1 cellular context compared by ENCODE assay signal in genomic region chr6:30824698-30825097, GRCh38.
TF ChIP-seq lines count a peak whose summit lies in the region.

No MANE protein-coding gene starts in this region.

TF ChIP-seq in WTC11, 78 proteins besides CTCF, POLR2A, EP300 and RAD21 (continued from another document):
- no peak for TF ChIP-seq ATF3 (CRISPR knock-in tag; conservative IDR thresholded peaks at IDR 0.05)
- TF ChIP-seq NFATC4 (CRISPR knock-in tag; IDR thresholded peaks at IDR 0.05): no peak
- TF ChIP-seq, protein P1, sequence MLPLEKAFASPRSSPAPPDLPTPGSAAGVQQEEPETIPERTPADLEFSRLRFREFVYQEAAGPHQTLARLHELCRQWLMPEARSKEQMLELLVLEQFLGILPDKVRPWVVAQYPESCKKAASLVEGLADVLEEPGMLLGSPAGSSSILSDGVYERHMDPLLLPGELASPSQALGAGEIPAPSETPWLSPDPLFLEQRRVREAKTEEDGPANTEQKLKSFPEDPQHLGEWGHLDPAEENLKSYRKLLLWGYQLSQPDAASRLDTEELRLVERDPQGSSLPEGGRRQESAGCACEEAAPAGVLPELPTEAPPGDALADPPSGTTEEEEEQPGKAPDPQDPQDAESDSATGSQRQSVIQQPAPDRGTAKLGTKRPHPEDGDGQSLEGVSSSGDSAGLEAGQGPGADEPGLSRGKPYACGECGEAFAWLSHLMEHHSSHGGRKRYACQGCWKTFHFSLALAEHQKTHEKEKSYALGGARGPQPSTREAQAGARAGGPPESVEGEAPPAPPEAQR (CRISPR knock-in tag; IDR thresholded peaks at IDR 0.05): no peak
- TF ChIP-seq ATF6 (CRISPR knock-in tag; IDR thresholded peaks at IDR 0.05): no peak
- no peak for TF ChIP-seq ZNF232 (CRISPR knock-in tag; IDR thresholded peaks at IDR 0.05)
